Comparison of ENCODE assay signal across 13 cellular contexts in the genomic region with DNA sequence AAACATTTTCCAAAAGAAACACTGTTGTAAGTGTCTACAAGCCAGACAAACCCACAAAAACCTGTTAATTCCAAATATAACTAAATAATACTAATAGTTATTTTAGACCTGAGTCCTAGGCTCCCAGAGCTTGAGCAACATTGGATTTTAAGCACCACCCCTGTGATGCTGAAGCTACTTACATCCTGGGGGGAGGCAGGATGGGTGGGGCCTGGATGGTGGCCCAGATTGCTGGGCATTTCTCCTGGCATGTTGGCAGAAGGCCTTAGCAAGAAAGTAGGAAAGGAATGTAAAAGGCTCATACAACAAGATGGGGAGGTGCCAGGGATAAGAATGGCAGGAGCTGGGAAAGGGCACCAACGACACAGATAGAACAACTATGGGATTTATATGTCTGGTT. TPM values are rescaled to one million over a fixed set of nuclear protein-coding genes. Genes with fewer than 3 reads are reported as not detected.
DNase-seq lines count a peak whose midpoint lies in the region; TF ChIP-seq lines count a peak whose summit lies in the region.
"Had no signal": no experiment of that assay in that cellular context is flagged by ENCODE, and none has a peak within 500 bp of the region (broad histone marks: within the 10 kb centered on the region; RNA-seq: fewer than 3 reads in every experiment).

No MANE protein-coding gene starts in this region.

- POLR2A ChIA-PET in CD8-positive, alpha-beta memory T cell (lab: Charles Lee) = no interaction called here

- H3K4me1 ChIP-seq in CD8-positive, alpha-beta memory T cell (ENCODE audit: insufficient read depth, low read length) = no peaks in the 10 kb centered on the region
- H3K4me1 ChIP-seq: BE2C had no signal

- no peak overlapping the region for H3K27ac ChIP-seq in CD8-positive, alpha-beta memory T cell (ENCODE audit: low read depth, low read length)
- H3K27ac ChIP-seq: KMS-11, PC-9 had no signal

- H3K27ac Mint-ChIP-seq in CD8-positive, alpha-beta memory T cell = no peak overlapping the region

- H3K36me3 ChIP-seq in MG63 = peaks cover 3% of the 10 kb centered on the region; the same call in 1 of the 2 replicates
- H3K36me3 ChIP-seq in CD8-positive, alpha-beta memory T cell (ENCODE audit: insufficient read depth, low read length) = no peaks in the 10 kb centered on the region
- H3K36me3 ChIP-seq: BE2C had no signal

- H3K4me3 ChIP-seq in MG63 (no peak overlapping the region), epithelial cell of esophagus (ENCODE audit: low read length) (no peak overlapping the region)
- no peak overlapping the region for H3K4me3 ChIP-seq in CD8-positive, alpha-beta memory T cell (ENCODE audit: low read length)
- H3K4me3 ChIP-seq: PC-9 had no signal

- CTCF ChIA-PET in CD8-positive, alpha-beta memory T cell (lab: Charles Lee) = no interaction called here

- no peak for TF ChIP-seq CTCF in AG09319 (IDR thresholded peaks at IDR 0.05; ENCODE audit: low read depth, low read length)
- no peak for TF ChIP-seq CTCF in epithelial cell of esophagus (IDR thresholded peaks at IDR 0.05; ENCODE audit: insufficient read depth, low read depth, low read length, missing control alignments)

- no peaks in the 10 kb centered on the region for H3K27me3 Mint-ChIP-seq in CD8-positive, alpha-beta memory T cell

- DNase-seq in AG09319 (ENCODE audit: extremely low read depth, low read depth) (peak; percentile 11), MG63 (peak; percentile 86), epithelial cell of esophagus (ENCODE audit: low read depth) (peak; percentile 87), kidney tubule cell (ENCODE audit: low spot score) (peak; percentile 53), NCI-H1930 (lab: John Stamatoyannopoulos, UW) (no peak), T-helper 9 cell (no peak), OCI-M1 (lab: John Stamatoyannopoulos, UW) (no peak)
- no peak for DNase-seq in CD8-positive, alpha-beta memory T cell
- DNase-seq: activated naive CD4-positive, alpha-beta T cell treated with anti-CD3 and anti-CD28 coated beads, Interleukin-2, amount 50 U/mL, for 16 hours; BE2C had no signal

- no peaks in the 10 kb centered on the region for H3K4me1 Mint-ChIP-seq in CD8-positive, alpha-beta memory T cell

- no peak overlapping the region for H3K4me3 Mint-ChIP-seq in CD8-positive, alpha-beta memory T cell

- H3K9me3 Mint-ChIP-seq in CD8-positive, alpha-beta memory T cell = no peaks in the 10 kb centered on the region

- no peaks in the 10 kb centered on the region for H3K9me3 ChIP-seq in MG63
- H3K9me3 ChIP-seq in CD8-positive, alpha-beta memory T cell (ENCODE audit: low read length) = no peaks in the 10 kb centered on the region
- H3K9me3 ChIP-seq: BE2C had no signal

- H3K27me3 ChIP-seq in MG63 = no peaks in the 10 kb centered on the region
- H3K27me3 ChIP-seq in CD8-positive, alpha-beta memory T cell (ENCODE audit: insufficient read depth, low read length, poor library complexity, severe bottlenecking) = no peaks in the 10 kb centered on the region
- H3K27me3 ChIP-seq: BE2C had no signal

- H3K36me3 Mint-ChIP-seq in CD8-positive, alpha-beta memory T cell = peaks cover 18 to 32% (median 29%) of the 10 kb centered on the region in 3 donors

RNA-seq across cellular contexts. Expression of gene OTX1, which starts 50.7 kb away (rescaled TPM):
- not detected in 2 replicates for total RNA-seq in MG63 (2014; rRNA removed; shearing (Covaris generic); ENCODE audit: low replicate concordance)
- not detected for total RNA-seq in CD8-positive, alpha-beta memory T cell
- not detected for polyA plus RNA-seq in CD8-positive, alpha-beta memory T cell
- total RNA-seq: lung microvascular endothelial cell had no signal

Comparison
In these comparisons a context has a peak if more than half of its experiments do, and no peak if none do; other contexts are left out.
1. DNase-seq: peak in AG09319 (single experiment), MG63 (single experiment), epithelial cell of esophagus (single experiment) and kidney tubule cell (single experiment); none in NCI-H1930 (0 of 2), T-helper 9 cell (single experiment), CD8-positive, alpha-beta memory T cell (0 of 5) and OCI-M1 (single experiment).